In genomic region chr6:5012531-5012930, GRCh38 we compare ENCODE assay signal across 26 cellular contexts. TPM values are rescaled to one million over a fixed set of nuclear protein-coding genes. Genes with fewer than 3 reads are reported as not detected.
A peak's percentile ranks its signal among the peaks of the same experiment; 100 is the strongest.
DNase-seq lines count a peak whose midpoint lies in the region; ATAC-seq, FAIRE-seq and TF ChIP-seq lines count a peak whose summit lies in the region.
"Had no signal": no experiment of that assay in that cellular context is flagged by ENCODE, and none has a peak within 500 bp of the region (broad histone marks: within the 10 kb centered on the region; RNA-seq: fewer than 3 reads in every experiment).

No MANE protein-coding gene starts in this region.

- no peak overlapping the region for H3K4me3 Mint-ChIP-seq in activated T-cell treated with anti-CD3 and anti-CD28 coated beads, Interleukin-2, amount 50 U/mL, for 72 hours
- H3K4me3 Mint-ChIP-seq: CD4-positive, CD25-positive, alpha-beta regulatory T cell had no signal

- no peak overlapping the region for H3K27ac Mint-ChIP-seq in activated T-cell treated with anti-CD3 and anti-CD28 coated beads, Interleukin-2, amount 50 U/mL, for 72 hours
- H3K27ac Mint-ChIP-seq: CD4-positive, CD25-positive, alpha-beta regulatory T cell had no signal

- peaks cover 4% of the 10 kb centered on the region in 2 donors for H3K36me3 Mint-ChIP-seq in activated T-cell treated with anti-CD3 and anti-CD28 coated beads, Interleukin-2, amount 50 U/mL, for 72 hours (ENCODE audit: insufficient read depth in 2 of 2)

- H3K4me3 ChIP-seq in HFF-Myc (replicated peaks; ENCODE audit: low read depth, low read length): no peak overlapping the region
- H3K4me3 ChIP-seq: A549, esophagus squamous epithelium had no signal

- no peak for TF ChIP-seq CTCF in HFF-Myc (IDR thresholded peaks at IDR 0.05; ENCODE audit: low read depth, low read length, missing control alignments)

- ATAC-seq in SK-N-SH treated with all-trans-retinoic acid at 6 μM for 48 hours (peak; percentile 94), GM18520 (IDR thresholded peaks at IDR 0.05; ENCODE audit: unreplicated experiment) (no peak)
- no peak for ATAC-seq in activated T-cell treated with anti-CD3 and anti-CD28 coated beads, Interleukin-2, amount 50 U/mL, for 72 hours (replicated peaks in 1 of 2)
- ATAC-seq: A549, right cardiac atrium had no signal

- peaks cover 6% of the 10 kb centered on the region in 2 donors for H3K9me3 Mint-ChIP-seq in activated T-cell treated with anti-CD3 and anti-CD28 coated beads, Interleukin-2, amount 50 U/mL, for 72 hours

- no peak for FAIRE-seq in urothelium cell line (lab: Jason Lieb, UNC)
- FAIRE-seq: A549, HTR-8/SVneo, kidney had no signal

- H3K4me1 Mint-ChIP-seq in activated T-cell treated with anti-CD3 and anti-CD28 coated beads, Interleukin-2, amount 50 U/mL, for 72 hours (ENCODE audit: low read depth): no peaks in the 10 kb centered on the region

- no peaks in the 10 kb centered on the region for H3K27me3 Mint-ChIP-seq in activated T-cell treated with anti-CD3 and anti-CD28 coated beads, Interleukin-2, amount 50 U/mL, for 72 hours (ENCODE audit: low read depth)

- DNase-seq in AG08396 (ENCODE audit: low spot score) (peak; percentile 34), HFF-Myc (ENCODE audit: extremely low read depth, low read depth) (peak; percentile 59), fibroblast of peridontal ligament (ENCODE audit: extremely low read depth) (peak; percentile 67), urothelium cell line (ENCODE audit: low spot score) (no peak), NCI-H510A treated with DMSO at 0.1 percent for 48 hours (lab: John Stamatoyannopoulos, UW) (no peak)
- no peak for DNase-seq in activated T-cell treated with anti-CD3 and anti-CD28 coated beads, Interleukin-2, amount 50 U/mL, for 72 hours
- DNase-seq: activated CD4-positive, alpha-beta T cell treated with anti-CD3 and anti-CD28 coated beads for 48 hours; activated CD8-positive, alpha-beta memory T cell treated with anti-CD3 and anti-CD28 coated beads, Interleukin-2, amount 50 U/mL, for 4 hours; activated gamma-delta T cell; amygdala; CD4-positive, CD25-positive, alpha-beta regulatory T cell; central memory CD4-positive, alpha-beta T cell; esophagus squamous epithelium; hypothalamus; kidney; NCI-H1930; NCI-H226; NK-92 treated with Interleukin-12 subunit alpha and Interleukin-12 subunit beta, amount 100 ng/mL, for 24 hours; occipital lobe; right cardiac atrium; RPMI8226; stimulated activated CD4-positive, alpha-beta T cell treated with anti-CD3 and anti-CD28 coated beads, Interleukin-15, amount 100 ng/mL, for 24 hours had no signal

TF ChIP-seq in SK-N-SH treated with all-trans-retinoic acid at 6 μM for 48 hours, 23 proteins besides CTCF, POLR2A, EP300 and RAD21:
- TF ChIP-seq ZNF70 (CRISPR knock-in tag; IDR thresholded peaks at IDR 0.05) (no peak), POU6F1 (CRISPR knock-in tag; IDR thresholded peaks at IDR 0.05; ENCODE audit: borderline replicate concordance, low read depth) (no peak), CSRNP3 (CRISPR knock-in tag; IDR thresholded peaks at IDR 0.05) (no peak), CREB5 (CRISPR knock-in tag; IDR thresholded peaks at IDR 0.05; ENCODE audit: low read depth) (no peak), ZFP3 (CRISPR knock-in tag; IDR thresholded peaks at IDR 0.05) (no peak), ZFP30 (CRISPR knock-in tag; IDR thresholded peaks at IDR 0.05) (no peak), SNAI2 (CRISPR knock-in tag; IDR thresholded peaks at IDR 0.05) (no peak), TOX (CRISPR knock-in tag; IDR thresholded peaks at IDR 0.05; ENCODE audit: borderline replicate concordance) (no peak), PPARA (CRISPR knock-in tag; IDR thresholded peaks at IDR 0.05; ENCODE audit: borderline replicate concordance) (no peak), CSDC2 (CRISPR knock-in tag; IDR thresholded peaks at IDR 0.05) (no peak), PATZ1 (CRISPR knock-in tag; IDR thresholded peaks at IDR 0.05; ENCODE audit: borderline replicate concordance) (no peak), OSR1 (CRISPR knock-in tag; IDR thresholded peaks at IDR 0.05) (no peak), GLIS3 (CRISPR knock-in tag; IDR thresholded peaks at IDR 0.05) (no peak), ZC3H10 (CRISPR knock-in tag; IDR thresholded peaks at IDR 0.05) (no peak)

RNA-seq across cellular contexts. Expression of gene RPP40, which starts 8.7 kb away (rescaled TPM):
- 10 to 100 TPM in 1 of 2 donors, 1 to 10 TPM in 1; 8.2 to 10.8 TPM for total RNA-seq in activated T-cell treated with anti-CD3 and anti-CD28 coated beads, Interleukin-2, amount 50 U/mL, for 72 hours

Comparison
In these comparisons a context has a peak if more than half of its experiments do, and no peak if none do; other contexts are left out.
1. DNase-seq: peak in AG08396 (single experiment), HFF-Myc (single experiment) and fibroblast of peridontal ligament (single experiment); none in activated T-cell treated with anti-CD3 and anti-CD28 coated beads, Interleukin-2, amount 50 U/mL, for 72 hours (0 of 2), urothelium cell line (single experiment) and NCI-H510A treated with DMSO at 0.1 percent for 48 hours (single experiment).